Comparison of ENCODE assay signal across 13 cellular contexts in the genomic region with DNA sequence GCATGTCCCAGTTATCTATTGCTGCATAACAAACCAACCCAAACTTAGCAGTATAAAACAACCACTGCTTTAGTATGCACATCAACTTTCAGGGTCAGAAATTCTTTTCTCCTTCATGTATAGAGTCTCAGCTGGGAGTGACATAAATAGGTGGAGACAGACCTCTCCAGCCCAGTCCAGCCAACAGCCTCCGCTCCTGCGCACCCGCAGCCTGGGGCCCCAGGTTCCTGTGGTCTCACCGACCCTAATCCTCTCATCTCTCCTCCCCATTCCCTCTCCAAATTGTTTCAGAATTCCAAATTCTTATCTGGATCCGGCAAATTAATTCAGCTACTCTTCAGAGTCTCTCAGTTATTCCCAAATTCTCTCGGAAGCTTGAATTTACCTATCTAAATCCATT. TPM values are rescaled to one million over a fixed set of nuclear protein-coding genes. Genes with fewer than 3 reads are reported as not detected.
DNase-seq lines count a peak whose midpoint lies in the region; ATAC-seq, FAIRE-seq and TF ChIP-seq lines count a peak whose summit lies in the region.
"Had no signal": no experiment of that assay in that cellular context is flagged by ENCODE, and none has a peak within 500 bp of the region (broad histone marks: within the 10 kb centered on the region; RNA-seq: fewer than 3 reads in every experiment).

No MANE protein-coding gene starts in this region.

- intact Hi-C loops in Calu3 (cut with micrococcal nuclease; ENCODE audit: unreplicated experiment): no loop called here
- intact Hi-C loops in MCF 10A (cut with micrococcal nuclease): no loop called here

- H3K27me3 ChIP-seq in MM.1S (replicated peaks; ENCODE audit: insufficient read depth, low read length): 0 out of 2 replicates have a peak, but pooled peaks cover 6% of the 10 kb centered on the region

- H2AFZ ChIP-seq in MM.1S (ENCODE audit: low read length): no peak overlapping the region

- FAIRE-seq in GM12891 (lab: Jason Lieb, UNC): no peak
- FAIRE-seq: kidney had no signal

- H3K27ac Mint-ChIP-seq in Calu3 (ENCODE audit: unreplicated experiment): no peak overlapping the region
- no peak overlapping the region for H3K27ac Mint-ChIP-seq in MCF 10A (ENCODE audit: low read depth, unreplicated experiment)
- H3K27ac Mint-ChIP-seq in natural killer cell treated with Interleukin-12 subunit alpha and Interleukin-12 subunit beta and Interleukin-15 and Interleukin-18, amount 100 ng/mL, for 72 hours: no peak overlapping the region

- POLR2A ChIA-PET in MCF 10A (lab: Yijun Ruan, JAX): no interaction called here

- DNase-seq in Calu3: no peak
- DNase-seq in MM.1S: no peak
- no peak for DNase-seq in MCF 10A (ENCODE audit: unreplicated experiment)
- no peak for DNase-seq in natural killer cell treated with Interleukin-12 subunit alpha and Interleukin-12 subunit beta and Interleukin-15 and Interleukin-18, amount 100 ng/mL, for 72 hours (ENCODE audit: low spot score)
- no peak for DNase-seq in SW480 (ENCODE audit: low spot score)
- DNase-seq in GM10266 (ENCODE audit: extremely low spot score): no peak
- no peak for DNase-seq in ecto neural progenitor cell (ENCODE audit: low spot score)
- no peak for DNase-seq in GM12891 (ENCODE audit: insufficient read length, low spot score)
- DNase-seq: amniotic stem cell, dorsolateral prefrontal cortex, Karpas-422, kidney had no signal

- H3K36me3 Mint-ChIP-seq in Calu3 (ENCODE audit: insufficient read depth, unreplicated experiment): peaks cover 10% of the 10 kb centered on the region
- H3K36me3 Mint-ChIP-seq in MCF 10A (ENCODE audit: insufficient read depth, unreplicated experiment): no peaks in the 10 kb centered on the region
- H3K36me3 Mint-ChIP-seq in natural killer cell treated with Interleukin-12 subunit alpha and Interleukin-12 subunit beta and Interleukin-15 and Interleukin-18, amount 100 ng/mL, for 72 hours: no peaks in the 10 kb centered on the region

- no peaks in the 10 kb centered on the region for H3F3A ChIP-seq in MM.1S (ENCODE audit: insufficient read depth, low read length)

- no TSS peak for BruUV-seq in Calu3 (replicated peaks; lab: Mats Ljungman, UMichigan)
- BruUV-seq in MCF 10A (replicated peaks; lab: Mats Ljungman, UMichigan): no TSS peak

- H3K9ac ChIP-seq in MM.1S (ENCODE audit: low read length): no peak overlapping the region

- H3K4me1 Mint-ChIP-seq in Calu3 (ENCODE audit: low read depth, unreplicated experiment) (peaks cover 40% of the 10 kb centered on the region), MCF 10A (ENCODE audit: insufficient read depth, unreplicated experiment) (no peaks in the 10 kb centered on the region)
- peaks cover 24 to 35% of the 10 kb centered on the region in 2 donors for H3K4me1 Mint-ChIP-seq in natural killer cell treated with Interleukin-12 subunit alpha and Interleukin-12 subunit beta and Interleukin-15 and Interleukin-18, amount 100 ng/mL, for 72 hours (ENCODE audit: low read depth in 2 of 2)

- peaks cover 4% of the 10 kb centered on the region; the same call in 1 of the 2 replicates for H3K4me1 ChIP-seq in MM.1S (ENCODE audit: low read length)

- no peak overlapping the region for H3K4me3 ChIP-seq in MM.1S (ENCODE audit: low read length)

- peak overlapping the region; percentile 66 for H3K4me3 Mint-ChIP-seq in Calu3 (ENCODE audit: low read depth, unreplicated experiment)
- H3K4me3 Mint-ChIP-seq in MCF 10A (ENCODE audit: unreplicated experiment): peak overlapping the region; percentile 63
- H3K4me3 Mint-ChIP-seq in natural killer cell treated with Interleukin-12 subunit alpha and Interleukin-12 subunit beta and Interleukin-15 and Interleukin-18, amount 100 ng/mL, for 72 hours: peak overlapping the region; percentile 23

- TF ChIP-seq CTCF in Calu3 (IDR thresholded peaks at IDR 0.05; ENCODE audit: unreplicated experiment): no peak
- TF ChIP-seq CTCF in MM.1S (IDR thresholded peaks at IDR 0.05; ENCODE audit: low read length): no peak
- TF ChIP-seq CTCF in MCF 10A (IDR thresholded peaks at IDR 0.05; ENCODE audit: unreplicated experiment): no peak
- TF ChIP-seq CTCF in GM10266 (IDR thresholded peaks at IDR 0.05; ENCODE audit: control insufficient read depth, insufficient read depth, low read depth, missing control alignments): no peak

- H3K27ac ChIP-seq in MM.1S (ENCODE audit: low read length): no peak overlapping the region
- H3K27ac ChIP-seq: dorsolateral prefrontal cortex, thoracic aorta had no signal

- no peaks in the 10 kb centered on the region for H4K20me1 ChIP-seq in MM.1S (ENCODE audit: insufficient read depth, low read length)

- H3K27me3 Mint-ChIP-seq in Calu3 (ENCODE audit: unreplicated experiment) (peaks cover 18% of the 10 kb centered on the region), MCF 10A (ENCODE audit: insufficient read depth, unreplicated experiment) (peaks cover 11% of the 10 kb centered on the region)
- peaks cover 25 to 35% of the 10 kb centered on the region in 2 donors for H3K27me3 Mint-ChIP-seq in natural killer cell treated with Interleukin-12 subunit alpha and Interleukin-12 subunit beta and Interleukin-15 and Interleukin-18, amount 100 ng/mL, for 72 hours

- CTCF ChIA-PET in Calu3 (lab: Charles Lee) (no interaction called here), MCF 10A (lab: Yijun Ruan, JAX) (interaction anchor here (0.6 to 0.8 kb wide), 3 partner anchors 24 to 73 kb away, joined by 3 to 4 read pairs (median 3); no protein-coding TSS in a partner anchor)

- no peak for ATAC-seq in natural killer cell treated with Interleukin-12 subunit alpha and Interleukin-12 subunit beta and Interleukin-15 and Interleukin-18, amount 100 ng/mL, for 72 hours

- no peaks in the 10 kb centered on the region for H3K79me2 ChIP-seq in MM.1S (ENCODE audit: low read length)

- no peaks in the 10 kb centered on the region for H3K9me3 Mint-ChIP-seq in Calu3 (ENCODE audit: low read depth, unreplicated experiment)
- H3K9me3 Mint-ChIP-seq in MCF 10A (ENCODE audit: unreplicated experiment): no peaks in the 10 kb centered on the region
- H3K9me3 Mint-ChIP-seq in natural killer cell treated with Interleukin-12 subunit alpha and Interleukin-12 subunit beta and Interleukin-15 and Interleukin-18, amount 100 ng/mL, for 72 hours: no peaks in the 10 kb centered on the region

- TF ChIP-seq POLR2A in GM12891 (IDR thresholded peaks at IDR 0.05; ENCODE audit: low read depth, low read length): no peak

- H3K36me3 ChIP-seq in MM.1S (replicated peaks; ENCODE audit: insufficient read depth, low read length): no peaks in the 10 kb centered on the region
- H3K36me3 ChIP-seq: thoracic aorta had no signal

- no peaks in the 10 kb centered on the region for H3K9me3 ChIP-seq in MM.1S (replicated peaks; ENCODE audit: insufficient read depth, low read length)
- H3K9me3 ChIP-seq: thoracic aorta had no signal

- H3K9me2 ChIP-seq in MM.1S (replicated peaks; ENCODE audit: insufficient read depth, low read length): no peaks in the 10 kb centered on the region

- H3K4me2 ChIP-seq in MM.1S (ENCODE audit: low read depth, low read length): peak overlapping the region; percentile 74; the same call in 1 of the 2 replicates

TF ChIP-seq in GM12891, 5 proteins besides CTCF, POLR2A, EP300 and RAD21:
- TF ChIP-seq TAF1 (IDR thresholded peaks at IDR 0.05; ENCODE audit: low read depth, low read length) (no peak), SPI1 (IDR thresholded peaks at IDR 0.05; ENCODE audit: low read depth, low read length) (no peak), POU2F2 (IDR thresholded peaks at IDR 0.05; ENCODE audit: low read depth, low read length) (no peak), POLR2AphosphoS5 (IDR thresholded peaks at IDR 0.05; ENCODE audit: low read depth, low read length) (no peak), PAX5 (IDR thresholded peaks at IDR 0.05; ENCODE audit: insufficient read depth, low read length, severe bottlenecking) (no peak)

RNA-seq across cellular contexts. Expression of a gene that starts 0.5 kb away (rescaled TPM):
- 0.15 and 0.40 TPM in 2 replicates for total RNA-seq in Calu3 (2022)
- total RNA-seq in MCF 10A (2022): not detected in 2 replicates
- total RNA-seq in natural killer cell treated with Interleukin-12 subunit alpha and Interleukin-12 subunit beta and Interleukin-15 and Interleukin-18, amount 100 ng/mL, for 72 hours: under 1 TPM; 0.12 to 0.42 TPM
- not detected for polyA plus RNA-seq in GM12891 (2012; ENCODE audit: low read depth, missing spikeins)
